16 cellular contexts compared by ENCODE assay signal in genomic region chr1:38183094-38183493, GRCh38.
A peak's percentile ranks its signal among the peaks of the same experiment; 100 is the strongest.
DNase-seq lines count a peak whose midpoint lies in the region; ATAC-seq and TF ChIP-seq lines count a peak whose summit lies in the region.
"Had no signal": no experiment of that assay in that cellular context is flagged by ENCODE, and none has a peak within 500 bp of the region (broad histone marks: within the 10 kb centered on the region; RNA-seq: fewer than 3 reads in every experiment).

No MANE protein-coding gene starts in this region.

- peaks cover 4% of the 10 kb centered on the region for H3K9me3 Mint-ChIP-seq in osteocyte (ENCODE audit: unreplicated experiment)

- H3K27ac Mint-ChIP-seq in osteocyte (ENCODE audit: unreplicated experiment) = peak overlapping the region; percentile 12

- ATAC-seq in HG03565 (IDR thresholded peaks at IDR 0.05; ENCODE audit: unreplicated experiment) (no peak), GM18868 (IDR thresholded peaks at IDR 0.05; ENCODE audit: unreplicated experiment) (no peak)

- no peak overlapping the region for H3K4me3 ChIP-seq in H7 (ENCODE audit: insufficient read depth, low read depth, low read length)
- no peak overlapping the region for H3K4me3 ChIP-seq in iPS-18a (ENCODE audit: low read length)

- no peaks in the 10 kb centered on the region for H3K36me3 ChIP-seq in H7 (replicated peaks; ENCODE audit: control insufficient read depth, insufficient read depth, low read length)
- H3K36me3 ChIP-seq in iPS-18a (ENCODE audit: control insufficient read depth, low read depth, low read length) = no peaks in the 10 kb centered on the region

- H3K27me3 Mint-ChIP-seq in osteocyte (ENCODE audit: unreplicated experiment) = peaks cover 5% of the 10 kb centered on the region

- H3K27ac ChIP-seq in iPS-18a (ENCODE audit: low read length) = no peak overlapping the region

- H3K27me3 ChIP-seq in H7 (ENCODE audit: control insufficient read depth, insufficient read depth, low read length) (peaks cover 1% of the 10 kb centered on the region; the same call in 1 of the 2 replicates), iPS-18a (ENCODE audit: control insufficient read depth, insufficient read depth, low read length) (no peaks in the 10 kb centered on the region)

- peaks cover 20% of the 10 kb centered on the region for H3K4me1 Mint-ChIP-seq in osteocyte (ENCODE audit: unreplicated experiment)

- no peak for TF ChIP-seq CTCF in osteocyte (IDR thresholded peaks at IDR 0.05)

- H3K4me1 ChIP-seq in iPS-18a (ENCODE audit: control insufficient read depth, low read depth, low read length) = peaks cover 14% of the 10 kb centered on the region

- no peaks in the 10 kb centered on the region for H3K36me3 Mint-ChIP-seq in osteocyte (ENCODE audit: unreplicated experiment)
- H3K36me3 Mint-ChIP-seq: CD14-positive monocyte had no signal

- no peaks in the 10 kb centered on the region for H3K9me3 ChIP-seq in iPS-18a (ENCODE audit: control insufficient read depth, low read depth, low read length)

- DNase-seq in H7 = peak; percentile 78
- DNase-seq in astrocyte of the hippocampus (ENCODE audit: low read depth, low spot score) = peak; percentile 13
- no peak for DNase-seq in osteocyte (ENCODE audit: extremely low spot score, unreplicated experiment)
- no peak for DNase-seq in NCI-H1417 treated with DMSO at 0.1 percent for 48 hours (lab: John Stamatoyannopoulos, UW)
- DNase-seq: AML-193, DMS 273 treated with DMSO at 0.1 percent for 48 hours, EL, NCI-H1436, NCI-H2081, NCI-H510A, NCI-H774, SW 1271 had no signal

- no peak overlapping the region for H3K4me3 Mint-ChIP-seq in osteocyte (ENCODE audit: unreplicated experiment)
- H3K4me3 Mint-ChIP-seq: CD14-positive monocyte had no signal

- peak overlapping the region; percentile 2 for H3K9ac ChIP-seq in iPS-18a (ENCODE audit: low read length)

Comparison
In these comparisons a context has a peak if more than half of its experiments do, and no peak if none do; other contexts are left out.
1. DNase-seq: peak in H7 (single experiment) and astrocyte of the hippocampus (single experiment); none in osteocyte (single experiment) and NCI-H1417 treated with DMSO at 0.1 percent for 48 hours (single experiment).